In the genomic region with DNA sequence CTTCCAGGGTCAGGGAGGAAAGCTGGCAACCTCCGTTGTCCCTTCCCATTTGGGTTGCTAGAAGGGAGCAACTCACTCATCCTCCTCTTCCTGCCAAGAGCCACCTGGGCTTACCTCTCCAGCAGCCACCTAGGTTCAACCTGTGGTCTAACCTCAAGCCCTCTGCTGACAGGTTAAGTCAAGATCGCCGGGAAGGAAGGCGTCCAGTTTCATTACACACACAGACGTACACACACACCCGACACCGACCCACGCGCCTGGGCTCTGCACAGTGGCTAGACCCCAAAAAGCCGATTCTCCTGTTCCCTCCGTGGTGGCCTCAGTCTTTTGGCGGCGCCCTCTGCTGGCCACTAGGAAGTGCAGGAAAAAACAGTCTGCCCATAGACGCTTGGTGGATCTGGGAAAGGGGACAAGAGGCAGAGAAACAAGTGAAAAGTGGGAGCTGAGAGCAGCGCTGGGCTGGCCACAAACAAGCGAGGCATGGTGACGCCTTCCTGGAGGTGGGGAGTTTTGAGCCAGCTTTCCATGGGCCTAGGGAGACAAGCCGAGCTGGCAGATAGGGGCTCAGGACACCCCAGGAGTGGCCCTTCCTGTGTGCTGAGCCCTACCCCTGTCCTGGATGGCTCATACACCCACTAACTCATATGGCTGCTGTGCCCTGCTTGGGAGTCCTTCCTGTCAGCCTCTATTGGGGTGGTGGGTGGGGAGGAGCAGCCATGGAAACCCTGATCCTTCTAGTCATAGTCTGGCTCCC, we compare ENCODE assay signal across 1 cellular context.
TF ChIP-seq lines count a peak whose summit lies in the region.

No MANE protein-coding gene starts in this region.

TF ChIP-seq in K562, 482 proteins besides CTCF, POLR2A, EP300 and RAD21 (continued from another document and continues in another):
- peak; percentile 72 for TF ChIP-seq MGA (IDR thresholded peaks at IDR 0.05)
- TF ChIP-seq MCM3 (IDR thresholded peaks at IDR 0.05): no peak
- TF ChIP-seq RCOR1 (IDR thresholded peaks at IDR 0.05; ENCODE audit: borderline replicate concordance in 1 of 2, low read depth in 2 of 2, low read length in 2 of 2): peak in 1 of 2 experiments; percentile 79; a peak in 2 of 4 replicates
- TF ChIP-seq FOXA3 (CRISPR knock-in tag; conservative IDR thresholded peaks at IDR 0.05 in 1 of 2, IDR thresholded peaks at IDR 0.05 in 1 of 2): no peak
- no peak for TF ChIP-seq ATF2 (CRISPR knock-in tag; IDR thresholded peaks at IDR 0.05)
- TF ChIP-seq, protein P1, sequence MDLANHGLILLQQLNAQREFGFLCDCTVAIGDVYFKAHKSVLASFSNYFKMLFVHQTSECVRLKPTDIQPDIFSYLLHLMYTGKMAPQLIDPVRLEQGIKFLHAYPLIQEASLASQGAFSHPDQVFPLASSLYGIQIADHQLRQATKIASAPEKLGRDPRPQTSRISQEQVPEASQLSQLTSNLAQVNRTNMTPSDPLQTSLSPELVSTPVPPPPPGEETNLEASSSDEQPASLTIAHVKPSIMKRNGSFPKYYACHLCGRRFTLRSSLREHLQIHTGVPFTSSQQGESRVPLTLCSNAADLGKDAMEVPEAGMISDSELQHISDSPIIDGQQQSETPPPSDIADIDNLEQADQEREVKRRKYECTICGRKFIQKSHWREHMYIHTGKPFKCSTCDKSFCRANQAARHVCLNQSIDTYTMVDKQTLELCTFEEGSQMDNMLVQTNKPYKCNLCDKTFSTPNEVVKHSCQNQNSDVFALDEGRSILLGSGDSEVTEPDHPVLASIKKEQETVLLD (IDR thresholded peaks at IDR 0.05): peak; percentile 78
- no peak for TF ChIP-seq COPS2 (conservative IDR thresholded peaks at IDR 0.05)
- TF ChIP-seq ILF3 (IDR thresholded peaks at IDR 0.05; ENCODE audit: borderline replicate concordance): no peak
- no peak for TF ChIP-seq MEF2A (IDR thresholded peaks at IDR 0.05; ENCODE audit: control insufficient read depth, low read depth, low read length)
- TF ChIP-seq RBM15 (IDR thresholded peaks at IDR 0.05; ENCODE audit: insufficient read depth, low read length): no peak
- peak; percentile 67 for TF ChIP-seq ZNF589 (CRISPR knock-in tag; IDR thresholded peaks at IDR 0.05; ENCODE audit: low read depth)
- no peak for TF ChIP-seq NR2F6 (CRISPR knock-in tag; IDR thresholded peaks at IDR 0.05)
- peak; percentile 68; the same call in 1 of the 2 replicates for TF ChIP-seq ERF (CRISPR knock-in tag; IDR thresholded peaks at IDR 0.05)
- no peak for TF ChIP-seq SNRNP70 (optimal IDR thresholded peaks at IDR 0.05; ENCODE audit: low read depth, low read length)
- TF ChIP-seq RFX5 (IDR thresholded peaks at IDR 0.05; ENCODE audit: low read depth, low read length): no peak
- TF ChIP-seq FIP1L1 (IDR thresholded peaks at IDR 0.05; ENCODE audit: low read depth, low read length, poor library complexity, severe bottlenecking): no peak
- TF ChIP-seq, protein P2, sequence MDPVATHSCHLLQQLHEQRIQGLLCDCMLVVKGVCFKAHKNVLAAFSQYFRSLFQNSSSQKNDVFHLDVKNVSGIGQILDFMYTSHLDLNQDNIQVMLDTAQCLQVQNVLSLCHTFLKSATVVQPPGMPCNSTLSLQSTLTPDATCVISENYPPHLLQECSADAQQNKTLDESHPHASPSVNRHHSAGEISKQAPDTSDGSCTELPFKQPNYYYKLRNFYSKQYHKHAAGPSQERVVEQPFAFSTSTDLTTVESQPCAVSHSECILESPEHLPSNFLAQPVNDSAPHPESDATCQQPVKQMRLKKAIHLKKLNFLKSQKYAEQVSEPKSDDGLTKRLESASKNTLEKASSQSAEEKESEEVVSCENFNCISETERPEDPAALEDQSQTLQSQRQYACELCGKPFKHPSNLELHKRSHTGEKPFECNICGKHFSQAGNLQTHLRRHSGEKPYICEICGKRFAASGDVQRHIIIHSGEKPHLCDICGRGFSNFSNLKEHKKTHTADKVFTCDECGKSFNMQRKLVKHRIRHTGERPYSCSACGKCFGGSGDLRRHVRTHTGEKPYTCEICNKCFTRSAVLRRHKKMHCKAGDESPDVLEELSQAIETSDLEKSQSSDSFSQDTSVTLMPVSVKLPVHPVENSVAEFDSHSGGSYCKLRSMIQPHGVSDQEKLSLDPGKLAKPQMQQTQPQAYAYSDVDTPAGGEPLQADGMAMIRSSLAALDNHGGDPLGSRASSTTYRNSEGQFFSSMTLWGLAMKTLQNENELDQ (CRISPR knock-in tag; IDR thresholded peaks at IDR 0.05; ENCODE audit: borderline replicate concordance): no peak
- no peak for TF ChIP-seq CREBBP (IDR thresholded peaks at IDR 0.05; ENCODE audit: low read depth, low read length)
- TF ChIP-seq GABPB2 (CRISPR knock-in tag; conservative IDR thresholded peaks at IDR 0.05): no peak
- peak; percentile 45 for TF ChIP-seq NR2C1 (IDR thresholded peaks at IDR 0.05)
- 0 out of 2 replicates have a peak, but pooled peaks have one; percentile 11 for TF ChIP-seq NR2C1 (tag; IDR thresholded peaks at IDR 0.05)
- no peak for TF ChIP-seq TCFL5 (CRISPR knock-in tag; conservative IDR thresholded peaks at IDR 0.05)
- TF ChIP-seq, protein P3, sequence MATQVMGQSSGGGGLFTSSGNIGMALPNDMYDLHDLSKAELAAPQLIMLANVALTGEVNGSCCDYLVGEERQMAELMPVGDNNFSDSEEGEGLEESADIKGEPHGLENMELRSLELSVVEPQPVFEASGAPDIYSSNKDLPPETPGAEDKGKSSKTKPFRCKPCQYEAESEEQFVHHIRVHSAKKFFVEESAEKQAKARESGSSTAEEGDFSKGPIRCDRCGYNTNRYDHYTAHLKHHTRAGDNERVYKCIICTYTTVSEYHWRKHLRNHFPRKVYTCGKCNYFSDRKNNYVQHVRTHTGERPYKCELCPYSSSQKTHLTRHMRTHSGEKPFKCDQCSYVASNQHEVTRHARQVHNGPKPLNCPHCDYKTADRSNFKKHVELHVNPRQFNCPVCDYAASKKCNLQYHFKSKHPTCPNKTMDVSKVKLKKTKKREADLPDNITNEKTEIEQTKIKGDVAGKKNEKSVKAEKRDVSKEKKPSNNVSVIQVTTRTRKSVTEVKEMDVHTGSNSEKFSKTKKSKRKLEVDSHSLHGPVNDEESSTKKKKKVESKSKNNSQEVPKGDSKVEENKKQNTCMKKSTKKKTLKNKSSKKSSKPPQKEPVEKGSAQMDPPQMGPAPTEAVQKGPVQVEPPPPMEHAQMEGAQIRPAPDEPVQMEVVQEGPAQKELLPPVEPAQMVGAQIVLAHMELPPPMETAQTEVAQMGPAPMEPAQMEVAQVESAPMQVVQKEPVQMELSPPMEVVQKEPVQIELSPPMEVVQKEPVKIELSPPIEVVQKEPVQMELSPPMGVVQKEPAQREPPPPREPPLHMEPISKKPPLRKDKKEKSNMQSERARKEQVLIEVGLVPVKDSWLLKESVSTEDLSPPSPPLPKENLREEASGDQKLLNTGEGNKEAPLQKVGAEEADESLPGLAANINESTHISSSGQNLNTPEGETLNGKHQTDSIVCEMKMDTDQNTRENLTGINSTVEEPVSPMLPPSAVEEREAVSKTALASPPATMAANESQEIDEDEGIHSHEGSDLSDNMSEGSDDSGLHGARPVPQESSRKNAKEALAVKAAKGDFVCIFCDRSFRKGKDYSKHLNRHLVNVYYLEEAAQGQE (CRISPR knock-in tag; IDR thresholded peaks at IDR 0.05; ENCODE audit: low read depth): peak; percentile 40; the same call in 1 of the 2 replicates
- no peak for TF ChIP-seq NR4A1 (CRISPR knock-in tag; IDR thresholded peaks at IDR 0.05)
- TF ChIP-seq NR4A1 (tag; IDR thresholded peaks at IDR 0.05): peak; percentile 81; the same call in 1 of the 2 replicates
- TF ChIP-seq ZBTB12 (CRISPR knock-in tag; IDR thresholded peaks at IDR 0.05): no peak
- TF ChIP-seq, protein P4, sequence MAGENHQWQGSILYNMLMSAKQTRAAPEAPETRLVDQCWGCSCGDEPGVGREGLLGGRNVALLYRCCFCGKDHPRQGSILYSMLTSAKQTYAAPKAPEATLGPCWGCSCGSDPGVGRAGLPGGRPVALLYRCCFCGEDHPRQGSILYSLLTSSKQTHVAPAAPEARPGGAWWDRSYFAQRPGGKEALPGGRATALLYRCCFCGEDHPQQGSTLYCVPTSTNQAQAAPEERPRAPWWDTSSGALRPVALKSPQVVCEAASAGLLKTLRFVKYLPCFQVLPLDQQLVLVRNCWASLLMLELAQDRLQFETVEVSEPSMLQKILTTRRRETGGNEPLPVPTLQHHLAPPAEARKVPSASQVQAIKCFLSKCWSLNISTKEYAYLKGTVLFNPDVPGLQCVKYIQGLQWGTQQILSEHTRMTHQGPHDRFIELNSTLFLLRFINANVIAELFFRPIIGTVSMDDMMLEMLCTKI (IDR thresholded peaks at IDR 0.05; ENCODE audit: partially characterized antibody): no peak
- no peak for TF ChIP-seq FOXK1 (CRISPR knock-in tag; IDR thresholded peaks at IDR 0.05; ENCODE audit: borderline replicate concordance)
